15 cellular contexts compared by ENCODE assay signal in the genomic region with DNA sequence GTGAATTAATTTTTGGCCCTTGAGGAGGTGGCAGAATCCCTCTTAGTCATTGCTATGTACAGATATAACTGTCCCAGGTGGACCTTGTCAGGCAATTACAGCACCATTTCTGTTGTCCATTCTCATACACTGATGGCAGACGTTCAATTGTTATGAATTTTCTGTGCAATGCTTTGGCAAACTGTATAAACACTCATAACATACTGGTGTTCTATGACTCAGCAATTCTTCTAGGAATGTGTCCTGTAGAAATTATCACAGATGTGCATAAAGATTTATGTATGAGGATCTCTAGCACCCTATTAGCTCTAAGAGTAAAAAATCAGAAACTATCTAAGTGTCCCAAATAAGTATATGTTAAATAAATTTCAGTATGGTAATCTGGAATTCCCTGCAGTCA.
DNase-seq lines count a peak whose midpoint lies in the region; ATAC-seq and TF ChIP-seq lines count a peak whose summit lies in the region.
"Had no signal": no experiment of that assay in that cellular context is flagged by ENCODE, and none has a peak within 500 bp of the region (broad histone marks: within the 10 kb centered on the region; RNA-seq: fewer than 3 reads in every experiment).

No MANE protein-coding gene starts in this region.

- POLR2A ChIA-PET in HEK293T (lab: Yijun Ruan, JAX): no interaction called here

- DNase-seq in GM03348 (ENCODE audit: low spot score): peak; percentile 5
- peak; percentile 2 for DNase-seq in NCI-H226
- DNase-seq in dermis blood vessel endothelial cell: peak; percentile 7
- no peak for DNase-seq in omental fat pad (ENCODE audit: low spot score)
- no peak for DNase-seq in NCI-H82 treated with DMSO at 0.1 percent for 48 hours (lab: John Stamatoyannopoulos, UW; ENCODE audit: unreplicated experiment)
- no peak for DNase-seq in HEK293T (ENCODE audit: extremely low spot score)
- no peak for DNase-seq in dedifferentiated amniotic fluid mesenchymal stem cell (ENCODE audit: extremely low spot score)
- DNase-seq: activated CD4-positive, alpha-beta T cell treated with anti-CD3 and anti-CD28 coated beads for 48 hours; activated CD8-positive, alpha-beta memory T cell treated with anti-CD3 and anti-CD28 coated beads, Interleukin-2, amount 50 U/mL, for 48 hours; activated gamma-delta T cell treated with Interleukin-2 at 50 U/mL for 16 hours; aorta; esophagus squamous epithelium; Karpas-422; left cardiac atrium; NCI-H345 had no signal

- CTCF ChIA-PET in HEK293T (lab: Yijun Ruan, JAX): no interaction called here

- peak; percentile 41 for ATAC-seq in omental fat pad (ENCODE audit: low FRiP score)
- ATAC-seq: left cardiac atrium had no signal

- no peak for TF ChIP-seq CTCF in omental fat pad (IDR thresholded peaks at IDR 0.05)

TF ChIP-seq in HEK293T, 16 proteins besides CTCF, POLR2A, EP300 and RAD21:
- no peak for TF ChIP-seq LEF1 (IDR thresholded peaks at IDR 0.05; ENCODE audit: borderline replicate concordance)
- TF ChIP-seq, protein P1, sequence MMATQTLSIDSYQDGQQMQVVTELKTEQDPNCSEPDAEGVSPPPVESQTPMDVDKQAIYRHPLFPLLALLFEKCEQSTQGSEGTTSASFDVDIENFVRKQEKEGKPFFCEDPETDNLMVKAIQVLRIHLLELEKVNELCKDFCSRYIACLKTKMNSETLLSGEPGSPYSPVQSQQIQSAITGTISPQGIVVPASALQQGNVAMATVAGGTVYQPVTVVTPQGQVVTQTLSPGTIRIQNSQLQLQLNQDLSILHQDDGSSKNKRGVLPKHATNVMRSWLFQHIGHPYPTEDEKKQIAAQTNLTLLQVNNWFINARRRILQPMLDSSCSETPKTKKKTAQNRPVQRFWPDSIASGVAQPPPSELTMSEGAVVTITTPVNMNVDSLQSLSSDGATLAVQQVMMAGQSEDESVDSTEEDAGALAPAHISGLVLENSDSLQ (IDR thresholded peaks at IDR 0.05): no peak
- TF ChIP-seq HDGF (IDR thresholded peaks at IDR 0.05; ENCODE audit: borderline replicate concordance): no peak
- no peak for TF ChIP-seq SP1 (IDR thresholded peaks at IDR 0.05)
- no peak for TF ChIP-seq NFRKB (IDR thresholded peaks at IDR 0.05)
- no peak for TF ChIP-seq ZNF384 (IDR thresholded peaks at IDR 0.05)
- TF ChIP-seq TARDBP (IDR thresholded peaks at IDR 0.05): no peak
- no peak for TF ChIP-seq FOXK2 (IDR thresholded peaks at IDR 0.05)
- no peak for TF ChIP-seq SUZ12 (IDR thresholded peaks at IDR 0.05)
- TF ChIP-seq ELF4 (IDR thresholded peaks at IDR 0.05): no peak
- TF ChIP-seq FOXM1 (IDR thresholded peaks at IDR 0.05; ENCODE audit: borderline replicate concordance): no peak

Comparison
In these comparisons a context has a peak if more than half of its experiments do, and no peak if none do; other contexts are left out.
1. DNase-seq: peak in GM03348 (single experiment), NCI-H226 (single experiment) and dermis blood vessel endothelial cell (single experiment); none in omental fat pad (single experiment), NCI-H82 treated with DMSO at 0.1 percent for 48 hours (single experiment), HEK293T (single experiment) and dedifferentiated amniotic fluid mesenchymal stem cell (single experiment).